In genomic region chr9:137096785-137097546, GRCh38 we compare ENCODE assay signal across 16 cellular contexts. TPM values are rescaled to one million over a fixed set of nuclear protein-coding genes. Genes with fewer than 3 reads are reported as not detected.
DNase-seq lines count a peak whose midpoint lies in the region; ATAC-seq lines count a peak whose summit lies in the region.
"Had no signal": no experiment of that assay in that cellular context is flagged by ENCODE, and none has a peak within 500 bp of the region (broad histone marks: within the 10 kb centered on the region; RNA-seq: fewer than 3 reads in every experiment).

No MANE protein-coding gene starts in this region.

- no peaks in the 10 kb centered on the region for H3K27me3 Mint-ChIP-seq in stimulated activated naive CD8-positive, alpha-beta T cell treated with anti-CD3 and anti-CD28 coated beads, Interleukin-15, amount 100 ng/mL, for 72 hours
- no peaks in the 10 kb centered on the region for H3K27me3 Mint-ChIP-seq in activated CD4-positive, alpha-beta memory T cell treated with anti-CD3 and anti-CD28 coated beads for 36 hours
- H3K27me3 Mint-ChIP-seq in effector memory CD8-positive, alpha-beta T cell: no peaks in the 10 kb centered on the region

- H3K36me3 Mint-ChIP-seq in activated CD4-positive, alpha-beta memory T cell treated with anti-CD3 and anti-CD28 coated beads for 36 hours: peaks cover 27% of the 10 kb centered on the region
- H3K36me3 Mint-ChIP-seq in effector memory CD8-positive, alpha-beta T cell (ENCODE audit: insufficient read depth): peaks cover 37% of the 10 kb centered on the region

- CTCF ChIA-PET in activated CD4-positive, alpha-beta memory T cell treated with anti-CD3 and anti-CD28 coated beads for 36 hours (lab: Charles Lee): interaction anchor here (1.2 to 2.7 kb wide), 10 partner anchors 9 to 304 kb away, joined by 3 to 40 read pairs (median 6); partner anchors contain the start of genes ABCA2, DPP7, MAN1B1 and TPRN

- no peaks in the 10 kb centered on the region for H3K9me3 Mint-ChIP-seq in stimulated activated naive CD8-positive, alpha-beta T cell treated with anti-CD3 and anti-CD28 coated beads, Interleukin-15, amount 100 ng/mL, for 72 hours
- no peaks in the 10 kb centered on the region for H3K9me3 Mint-ChIP-seq in activated CD4-positive, alpha-beta memory T cell treated with anti-CD3 and anti-CD28 coated beads for 36 hours
- H3K9me3 Mint-ChIP-seq in effector memory CD8-positive, alpha-beta T cell: no peaks in the 10 kb centered on the region

- H3K4me1 Mint-ChIP-seq in stimulated activated naive CD8-positive, alpha-beta T cell treated with anti-CD3 and anti-CD28 coated beads, Interleukin-15, amount 100 ng/mL, for 72 hours: peaks cover 37% of the 10 kb centered on the region
- peaks cover 19% of the 10 kb centered on the region for H3K4me1 Mint-ChIP-seq in activated CD4-positive, alpha-beta memory T cell treated with anti-CD3 and anti-CD28 coated beads for 36 hours (ENCODE audit: low read depth)
- H3K4me1 Mint-ChIP-seq in effector memory CD8-positive, alpha-beta T cell (ENCODE audit: low read depth in 2 of 2): peaks cover 13 to 19% of the 10 kb centered on the region in 2 donors
- H3K4me1 Mint-ChIP-seq: H9 had no signal

- ATAC-seq in stimulated activated naive CD8-positive, alpha-beta T cell treated with anti-CD3 and anti-CD28 coated beads, Interleukin-15, amount 100 ng/mL, for 72 hours: no peak
- ATAC-seq in stimulated activated naive CD8-positive, alpha-beta T cell treated with anti-CD3 and anti-CD28 coated beads, Interleukin-15, Interleukin-2, amounts not matched to agents 100 U/mL and 50 U/mL, for 24 hours: no peak
- no peak for ATAC-seq in effector memory CD8-positive, alpha-beta T cell (replicated peaks)
- no peak for ATAC-seq in GM21526 (IDR thresholded peaks at IDR 0.05; ENCODE audit: low FRiP score, unreplicated experiment)

- DNase-seq in stimulated activated naive CD8-positive, alpha-beta T cell treated with anti-CD3 and anti-CD28 coated beads, Interleukin-15, amount 100 ng/mL, for 72 hours: no peak
- DNase-seq in stimulated activated naive CD8-positive, alpha-beta T cell treated with anti-CD3 and anti-CD28 coated beads, Interleukin-15, Interleukin-2, amounts not matched to agents 100 U/mL and 50 U/mL, for 24 hours: no peak
- no peak for DNase-seq in activated CD4-positive, alpha-beta memory T cell treated with anti-CD3 and anti-CD28 coated beads for 36 hours
- DNase-seq in effector memory CD8-positive, alpha-beta T cell: no peak
- DNase-seq in DMS153 (lab: John Stamatoyannopoulos, UW) (no peak), NCI-H2081 treated with DMSO at 0.1 percent for 48 hours (lab: John Stamatoyannopoulos, UW) (no peak)
- DNase-seq: amygdala, DMS79, Karpas-422, kidney glomerular epithelial cell, MV-4-11, NCI-H1694 treated with DMSO at 0.1 percent for 48 hours, NCI-H226, SHP77 had no signal

- intact Hi-C loops in activated CD4-positive, alpha-beta memory T cell treated with anti-CD3 and anti-CD28 coated beads for 36 hours (cut with micrococcal nuclease): no loop called here

- POLR2A ChIA-PET in activated CD4-positive, alpha-beta memory T cell treated with anti-CD3 and anti-CD28 coated beads for 36 hours (lab: Charles Lee): interaction anchor here (1.9 kb wide), 1 partner anchor 10 kb away, joined by 43 read pairs; the partner anchor contains the start of gene MAN1B1

- peak overlapping the region in 1 of 2 donors; percentile 38 for H3K27ac Mint-ChIP-seq in stimulated activated naive CD8-positive, alpha-beta T cell treated with anti-CD3 and anti-CD28 coated beads, Interleukin-15, amount 100 ng/mL, for 72 hours
- peak overlapping the region; percentile 84 for H3K27ac Mint-ChIP-seq in activated CD4-positive, alpha-beta memory T cell treated with anti-CD3 and anti-CD28 coated beads for 36 hours
- peak overlapping the region; percentile 94 to 96 for H3K27ac Mint-ChIP-seq in effector memory CD8-positive, alpha-beta T cell

- peak overlapping the region; percentile 80 to 86 for H3K4me3 Mint-ChIP-seq in stimulated activated naive CD8-positive, alpha-beta T cell treated with anti-CD3 and anti-CD28 coated beads, Interleukin-15, amount 100 ng/mL, for 72 hours
- H3K4me3 Mint-ChIP-seq in activated CD4-positive, alpha-beta memory T cell treated with anti-CD3 and anti-CD28 coated beads for 36 hours: peak overlapping the region; percentile 62
- H3K4me3 Mint-ChIP-seq in effector memory CD8-positive, alpha-beta T cell: peak overlapping the region; percentile 86 to 89
- H3K4me3 Mint-ChIP-seq: H9 had no signal

RNA-seq across cellular contexts. Expression of gene MAN1B1, which starts 10.2 kb away (rescaled TPM):
- total RNA-seq in activated CD4-positive, alpha-beta memory T cell treated with anti-CD3 and anti-CD28 coated beads for 36 hours: 10 to 100 TPM; 32.9 to 33.1 TPM

RNA-seq across cellular contexts. Expression of gene DPP7, which starts 17.6 kb away (rescaled TPM):
- total RNA-seq in activated CD4-positive, alpha-beta memory T cell treated with anti-CD3 and anti-CD28 coated beads for 36 hours: 100 to 1,000 TPM; 195 to 208 TPM

RNA-seq across cellular contexts. Expression of gene UAP1L1, which starts 19.6 kb away (rescaled TPM):
- 1 to 10 TPM; 6.7 to 7.7 TPM for total RNA-seq in activated CD4-positive, alpha-beta memory T cell treated with anti-CD3 and anti-CD28 coated beads for 36 hours

RNA-seq across cellular contexts. Expression of gene SAPCD2, which starts 26.6 kb away (rescaled TPM):
- 1 to 10 TPM; 6.4 to 6.6 TPM for total RNA-seq in activated CD4-positive, alpha-beta memory T cell treated with anti-CD3 and anti-CD28 coated beads for 36 hours

RNA-seq across cellular contexts. Expression of gene GRIN1, which starts 42.0 kb away (rescaled TPM):
- total RNA-seq in activated CD4-positive, alpha-beta memory T cell treated with anti-CD3 and anti-CD28 coated beads for 36 hours: not detected
